Comparison of ENCODE assay signal across 8 cellular contexts in genomic region chr14:49460647-49461046, GRCh38.
"Had no signal": no experiment of that assay in that cellular context is flagged by ENCODE, and none has a peak within 500 bp of the region (broad histone marks: within the 10 kb centered on the region; RNA-seq: fewer than 3 reads in every experiment).

No MANE protein-coding gene starts in this region.

- H3K27ac ChIP-seq: HL-60 had no signal

- H2AFZ ChIP-seq: GM23338 had no signal

- H3K36me3 Mint-ChIP-seq: IgD-negative memory B cell had no signal

- H3K4me2 ChIP-seq: GM23338 had no signal

- H3K9me3 Mint-ChIP-seq: GM23338, H9, IgD-negative memory B cell had no signal

- DNase-seq: H9, HCEC 1CT had no signal

- H3K4me3 ChIP-seq: GM23338 had no signal

- H3K4me1 Mint-ChIP-seq: IgD-negative memory B cell had no signal

- H3K4me3 Mint-ChIP-seq: GM23338, H9, IgD-negative memory B cell had no signal

- H3K27ac Mint-ChIP-seq: GM23338, H9, IgD-negative memory B cell had no signal

- FAIRE-seq: H1, H54, HepG2 had no signal
